Comparison of ENCODE assay signal across 23 cellular contexts in genomic region chr10:54904833-54905232, GRCh38.
"Had no signal": no experiment of that assay in that cellular context is flagged by ENCODE, and none has a peak within 500 bp of the region (broad histone marks: within the 10 kb centered on the region; RNA-seq: fewer than 3 reads in every experiment).

No MANE protein-coding gene starts in this region.

- DNase-seq: occipital lobe; ovary; posterior cingulate gyrus; psoas muscle; right cardiac atrium; right lobe of liver; sigmoid colon; small intestine; stimulated activated CD4-positive, alpha-beta T cell treated with anti-CD3 and anti-CD28 coated beads, Interleukin-15, amount 100 ng/mL, for 24 hours; stimulated activated CD4-positive, alpha-beta T cell treated with anti-CD3 and anti-CD28 coated beads, Interleukin-2, amount 100 ng/mL, for 24 hours; stimulated activated CD4-positive, alpha-beta T cell treated with anti-CD3 and anti-CD28 coated beads, Interleukin-2, amount 100 ng/mL, for 48 hours; stimulated activated CD4-positive, alpha-beta T cell treated with anti-CD3 and anti-CD28 coated beads, Interleukin-4, amount 100 ng/mL, for 24 hours; stimulated activated naive B cell treated with anti-CD40 and anti-IgM and Interleukin-4, amounts not matched to agents 10 μg/mL and 1 μg/mL and 100 μg/mL, for 72 hours; stimulated activated naive CD4-positive, alpha-beta T cell treated with Interleukin-2 at 50 U/mL for 16 hours; stomach; thyroid gland; trophoblast cell; upper lobe of left lung had no signal

- H3K4me3 ChIP-seq: neural progenitor cell, ovary, psoas muscle, right lobe of liver, sigmoid colon, stomach, thoracic aorta, thyroid gland, tibial nerve, upper lobe of left lung, vagina had no signal

- ATAC-seq: psoas muscle; right cardiac atrium; right lobe of liver; stimulated activated effector memory CD8-positive, alpha-beta T cell treated with anti-CD3 and anti-CD28 coated beads, Interleukin-12 subunit alpha, Interleukin-12 subunit beta, amount 100 ng/mL, for 72 hours; stimulated activated naive B cell treated with anti-CD40 and anti-IgM and Interleukin-4, amounts not matched to agents 10 μg/mL and 1 μg/mL and 100 μg/mL, for 72 hours had no signal
